10 cellular contexts compared by ENCODE assay signal in the genomic region with DNA sequence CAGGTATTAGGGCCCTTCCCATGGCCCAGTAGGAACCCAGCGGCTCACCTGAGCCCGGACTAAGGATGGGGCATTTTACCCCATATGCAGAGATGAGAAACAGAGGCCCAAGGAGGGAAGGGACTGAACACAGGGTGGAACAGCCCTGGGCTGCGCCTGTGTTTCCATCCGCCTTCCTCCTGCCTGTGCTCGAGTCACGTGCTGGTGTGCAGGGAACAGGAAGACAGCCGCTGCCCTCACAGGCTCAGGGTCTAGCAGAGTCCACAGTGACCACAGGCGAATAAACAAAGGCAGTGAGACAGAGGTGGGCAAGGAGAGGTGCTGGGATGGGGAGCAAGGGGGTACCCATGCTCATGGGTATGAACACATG.
A peak's percentile ranks its signal among the peaks of the same experiment; 100 is the strongest.
DNase-seq lines count a peak whose midpoint lies in the region; ATAC-seq, FAIRE-seq and TF ChIP-seq lines count a peak whose summit lies in the region.
"Had no signal": no experiment of that assay in that cellular context is flagged by ENCODE, and none has a peak within 500 bp of the region (broad histone marks: within the 10 kb centered on the region; RNA-seq: fewer than 3 reads in every experiment).

No MANE protein-coding gene starts in this region.

- H3K4me3 Mint-ChIP-seq in T-helper 17 cell: peak overlapping the region; percentile 96

- H2AFZ ChIP-seq in trophoblast cell (ENCODE audit: insufficient read depth, low read length, poor library complexity): no peak overlapping the region

- no peak for ATAC-seq in T-helper 17 cell

- peaks cover 9% of the 10 kb centered on the region for H3K36me3 Mint-ChIP-seq in T-helper 17 cell (ENCODE audit: low read depth)

- H4K91ac ChIP-seq in trophoblast cell (ENCODE audit: low read depth, low read length): peak overlapping the region; percentile 100

- no peaks in the 10 kb centered on the region for H4K20me1 ChIP-seq in BLaER1

- peak overlapping the region; percentile 99 for H3K18ac ChIP-seq in trophoblast cell (ENCODE audit: low read length)

- peaks cover 43% of the 10 kb centered on the region for H3K79me2 ChIP-seq in trophoblast cell (ENCODE audit: control insufficient read depth, insufficient read depth, low read length, poor library complexity)

- FAIRE-seq in RCC 7860 (lab: Jason Lieb, UNC): no peak
- FAIRE-seq: endometrium had no signal

- peak overlapping the region; percentile 4 for H2BK5ac ChIP-seq in trophoblast cell (ENCODE audit: low read depth, low read length, poor library complexity)

- peaks cover 45% of the 10 kb centered on the region for H3K4me1 Mint-ChIP-seq in T-helper 17 cell

- no peak overlapping the region for H3K23ac ChIP-seq in trophoblast cell (ENCODE audit: low read length)

- H3K27ac ChIP-seq in BLaER1 (0 out of 2 replicates have a peak overlapping the region, but pooled peaks have one; percentile 25), trophoblast cell (ENCODE audit: low read depth, low read length) (no peak overlapping the region)

- DNase-seq in T-helper 17 cell (no peak), fibroblast of pulmonary artery (ENCODE audit: low read depth) (peak; percentile 28), trophoblast cell (no peak), GM19240 (ENCODE audit: insufficient read length, low spot score) (no peak), NCI-H1105 (lab: John Stamatoyannopoulos, UW) (no peak), NCI-H69 (lab: John Stamatoyannopoulos, UW) (no peak), RCC 7860 (ENCODE audit: low spot score) (no peak)
- DNase-seq: T-helper 9 cell had no signal

- H3K27me3 ChIP-seq in BLaER1 (0 out of 2 replicates have a peak, but pooled peaks cover 5% of the 10 kb centered on the region), trophoblast cell (ENCODE audit: insufficient read depth, low read length) (no peaks in the 10 kb centered on the region)

- H3K4me2 ChIP-seq in BLaER1 (peak overlapping the region; percentile 91), trophoblast cell (ENCODE audit: low read length) (no peak overlapping the region)

- peak overlapping the region; percentile 99 for H2BK120ac ChIP-seq in trophoblast cell (ENCODE audit: insufficient read depth, low read length, poor library complexity)

- peaks cover 93% of the 10 kb centered on the region for H3K4me1 ChIP-seq in BLaER1
- peaks cover 64 to 69% of the 10 kb centered on the region in 2 experiments for H3K4me1 ChIP-seq in trophoblast cell (ENCODE audit: control insufficient read depth in 1 of 2, insufficient read depth in 2 of 2, low read length in 2 of 2)

- H3K27me3 Mint-ChIP-seq in T-helper 17 cell: no peaks in the 10 kb centered on the region

- H3K36me3 ChIP-seq in BLaER1 (peaks cover 7% of the 10 kb centered on the region; the same call in 1 of the 2 replicates), trophoblast cell (ENCODE audit: control insufficient read depth in 1 of 2, insufficient read depth in 2 of 2, low read length in 2 of 2) (peaks cover 0 to 3% of the 10 kb centered on the region in 2 experiments)

- peak overlapping the region; percentile 65 for H2AK5ac ChIP-seq in trophoblast cell (ENCODE audit: low read length)

- no CpG with 5 or more reads among the region's 8 CpGs for WGBS in trophoblast cell (ENCODE audit: extremely low coverage, insufficient coverage, insufficient read length)

- peaks cover 78% of the 10 kb centered on the region for H3K79me1 ChIP-seq in trophoblast cell (ENCODE audit: low read length)

- peak overlapping the region; percentile 46; the same call in 1 of the 2 replicates for H3K9ac ChIP-seq in BLaER1
- H3K9ac ChIP-seq in trophoblast cell (ENCODE audit: low read length): no peak overlapping the region

- H3K14ac ChIP-seq in trophoblast cell (ENCODE audit: low read length): peak overlapping the region; percentile 98

- no peak overlapping the region for H4K12ac ChIP-seq in trophoblast cell (ENCODE audit: low read depth, low read length)

- H4K8ac ChIP-seq in trophoblast cell (ENCODE audit: low read depth, low read length): no peak overlapping the region

- H3K4me3 ChIP-seq in BLaER1: peak overlapping the region; percentile 69; the same call in 1 of the 2 replicates
- H3K4me3 ChIP-seq in fibroblast of pulmonary artery (replicated peaks; ENCODE audit: low read depth, low read length): peak overlapping the region; percentile 17
- no peak overlapping the region for H3K4me3 ChIP-seq in trophoblast cell (ENCODE audit: low read depth, low read length)

- H2BK12ac ChIP-seq in trophoblast cell (ENCODE audit: low read length): peak overlapping the region; percentile 85

- H3K27ac Mint-ChIP-seq in T-helper 17 cell: peak overlapping the region; percentile 98

- H3K9me3 ChIP-seq in BLaER1: no peaks in the 10 kb centered on the region
- no peaks in the 10 kb centered on the region for H3K9me3 ChIP-seq in T-helper 17 cell (ENCODE audit: control insufficient read depth, low read length, poor library complexity, severe bottlenecking)
- H3K9me3 ChIP-seq in trophoblast cell (ENCODE audit: insufficient read depth, low read depth, low read length): no peaks in the 10 kb centered on the region

- no peak for TF ChIP-seq CTCF in fibroblast of pulmonary artery (IDR thresholded peaks at IDR 0.05; ENCODE audit: low read length, missing control alignments)

- H3K4ac ChIP-seq in trophoblast cell (ENCODE audit: low read depth, low read length): peak overlapping the region; percentile 21
